1 cellular context compared by ENCODE assay signal in genomic region chr2:43269074-43269572, GRCh38.
TF ChIP-seq lines count a peak whose summit lies in the region.

No MANE protein-coding gene starts in this region.

TF ChIP-seq in K562, 482 proteins besides CTCF, POLR2A, EP300 and RAD21 (continued from another document and continues in another):
- TF ChIP-seq, protein P1, sequence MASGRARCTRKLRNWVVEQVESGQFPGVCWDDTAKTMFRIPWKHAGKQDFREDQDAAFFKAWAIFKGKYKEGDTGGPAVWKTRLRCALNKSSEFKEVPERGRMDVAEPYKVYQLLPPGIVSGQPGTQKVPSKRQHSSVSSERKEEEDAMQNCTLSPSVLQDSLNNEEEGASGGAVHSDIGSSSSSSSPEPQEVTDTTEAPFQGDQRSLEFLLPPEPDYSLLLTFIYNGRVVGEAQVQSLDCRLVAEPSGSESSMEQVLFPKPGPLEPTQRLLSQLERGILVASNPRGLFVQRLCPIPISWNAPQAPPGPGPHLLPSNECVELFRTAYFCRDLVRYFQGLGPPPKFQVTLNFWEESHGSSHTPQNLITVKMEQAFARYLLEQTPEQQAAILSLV (tag; IDR thresholded peaks at IDR 0.05) = no peak
- TF ChIP-seq, protein P2, sequence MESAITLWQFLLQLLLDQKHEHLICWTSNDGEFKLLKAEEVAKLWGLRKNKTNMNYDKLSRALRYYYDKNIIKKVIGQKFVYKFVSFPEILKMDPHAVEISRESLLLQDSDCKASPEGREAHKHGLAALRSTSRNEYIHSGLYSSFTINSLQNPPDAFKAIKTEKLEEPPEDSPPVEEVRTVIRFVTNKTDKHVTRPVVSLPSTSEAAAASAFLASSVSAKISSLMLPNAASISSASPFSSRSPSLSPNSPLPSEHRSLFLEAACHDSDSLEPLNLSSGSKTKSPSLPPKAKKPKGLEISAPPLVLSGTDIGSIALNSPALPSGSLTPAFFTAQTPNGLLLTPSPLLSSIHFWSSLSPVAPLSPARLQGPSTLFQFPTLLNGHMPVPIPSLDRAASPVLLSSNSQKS (CRISPR knock-in tag; IDR thresholded peaks at IDR 0.05) = no peak
- TF ChIP-seq U2AF1 (optimal IDR thresholded peaks at IDR 0.05; ENCODE audit: low read depth, low read length) = no peak
- TF ChIP-seq ZNF584 (CRISPR knock-in tag; IDR thresholded peaks at IDR 0.05; ENCODE audit: low read depth) = no peak
- TF ChIP-seq E2F4 (CRISPR knock-in tag; IDR thresholded peaks at IDR 0.05; ENCODE audit: low read depth) = no peak
- TF ChIP-seq PREB (CRISPR knock-in tag; IDR thresholded peaks at IDR 0.05) = no peak
- no peak for TF ChIP-seq SUPT5H (IDR thresholded peaks at IDR 0.05)
- TF ChIP-seq, protein P3, sequence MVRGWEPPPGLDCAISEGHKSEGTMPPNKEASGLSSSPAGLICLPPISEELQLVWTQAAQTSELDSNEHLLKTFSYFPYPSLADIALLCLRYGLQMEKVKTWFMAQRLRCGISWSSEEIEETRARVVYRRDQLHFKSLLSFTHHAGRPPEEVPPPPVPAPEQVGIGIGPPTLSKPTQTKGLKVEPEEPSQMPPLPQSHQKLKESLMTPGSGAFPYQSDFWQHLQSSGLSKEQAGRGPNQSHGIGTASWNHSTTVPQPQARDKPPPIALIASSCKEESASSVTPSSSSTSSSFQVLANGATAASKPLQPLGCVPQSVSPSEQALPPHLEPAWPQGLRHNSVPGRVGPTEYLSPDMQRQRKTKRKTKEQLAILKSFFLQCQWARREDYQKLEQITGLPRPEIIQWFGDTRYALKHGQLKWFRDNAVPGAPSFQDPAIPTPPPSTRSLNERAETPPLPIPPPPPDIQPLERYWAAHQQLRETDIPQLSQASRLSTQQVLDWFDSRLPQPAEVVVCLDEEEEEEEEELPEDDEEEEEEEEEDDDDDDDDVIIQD (CRISPR knock-in tag; IDR thresholded peaks at IDR 0.05) = no peak
- TF ChIP-seq CBFA2T3 (IDR thresholded peaks at IDR 0.05) = peak; percentile 65; the same call in 1 of the 2 replicates
- no peak for TF ChIP-seq TCF7 (IDR thresholded peaks at IDR 0.05; ENCODE audit: borderline replicate concordance)
- no peak for TF ChIP-seq HDAC8 (tag; IDR thresholded peaks at IDR 0.05)
- TF ChIP-seq TCF3 (CRISPR knock-in tag; IDR thresholded peaks at IDR 0.05) = peak; percentile 60; the same call in 1 of the 2 replicates
- no peak for TF ChIP-seq MCM5 (IDR thresholded peaks at IDR 0.05; ENCODE audit: low read depth)
- TF ChIP-seq SAFB2 (IDR thresholded peaks at IDR 0.05; ENCODE audit: borderline replicate concordance, low read depth, low read length, severe bottlenecking) = no peak
- TF ChIP-seq POU5F1 (IDR thresholded peaks at IDR 0.05; ENCODE audit: borderline replicate concordance, low read depth, low read length, partially characterized antibody) = no peak
- no peak for TF ChIP-seq AFF1 (IDR thresholded peaks at IDR 0.05; ENCODE audit: low read depth in 1 of 2, partially characterized antibody in 2 of 2)
- TF ChIP-seq MCM3 (IDR thresholded peaks at IDR 0.05) = no peak
- no peak for TF ChIP-seq JUNB (CRISPR knock-in tag; conservative IDR thresholded peaks at IDR 0.05)
- TF ChIP-seq RBBP5 (IDR thresholded peaks at IDR 0.05; ENCODE audit: borderline replicate concordance, insufficient read depth, low read length, poor library complexity, severe bottlenecking) = no peak
- no peak for TF ChIP-seq ZNF75A (CRISPR knock-in tag; IDR thresholded peaks at IDR 0.05)
- no peak for TF ChIP-seq FUS (optimal IDR thresholded peaks at IDR 0.05; ENCODE audit: low read depth, low read length)
- TF ChIP-seq MYNN (IDR thresholded peaks at IDR 0.05) = 0 out of 2 replicates have a peak, but pooled peaks have one; percentile 61
- no peak for TF ChIP-seq MYNN (CRISPR knock-in tag; IDR thresholded peaks at IDR 0.05)
- TF ChIP-seq, protein P4, sequence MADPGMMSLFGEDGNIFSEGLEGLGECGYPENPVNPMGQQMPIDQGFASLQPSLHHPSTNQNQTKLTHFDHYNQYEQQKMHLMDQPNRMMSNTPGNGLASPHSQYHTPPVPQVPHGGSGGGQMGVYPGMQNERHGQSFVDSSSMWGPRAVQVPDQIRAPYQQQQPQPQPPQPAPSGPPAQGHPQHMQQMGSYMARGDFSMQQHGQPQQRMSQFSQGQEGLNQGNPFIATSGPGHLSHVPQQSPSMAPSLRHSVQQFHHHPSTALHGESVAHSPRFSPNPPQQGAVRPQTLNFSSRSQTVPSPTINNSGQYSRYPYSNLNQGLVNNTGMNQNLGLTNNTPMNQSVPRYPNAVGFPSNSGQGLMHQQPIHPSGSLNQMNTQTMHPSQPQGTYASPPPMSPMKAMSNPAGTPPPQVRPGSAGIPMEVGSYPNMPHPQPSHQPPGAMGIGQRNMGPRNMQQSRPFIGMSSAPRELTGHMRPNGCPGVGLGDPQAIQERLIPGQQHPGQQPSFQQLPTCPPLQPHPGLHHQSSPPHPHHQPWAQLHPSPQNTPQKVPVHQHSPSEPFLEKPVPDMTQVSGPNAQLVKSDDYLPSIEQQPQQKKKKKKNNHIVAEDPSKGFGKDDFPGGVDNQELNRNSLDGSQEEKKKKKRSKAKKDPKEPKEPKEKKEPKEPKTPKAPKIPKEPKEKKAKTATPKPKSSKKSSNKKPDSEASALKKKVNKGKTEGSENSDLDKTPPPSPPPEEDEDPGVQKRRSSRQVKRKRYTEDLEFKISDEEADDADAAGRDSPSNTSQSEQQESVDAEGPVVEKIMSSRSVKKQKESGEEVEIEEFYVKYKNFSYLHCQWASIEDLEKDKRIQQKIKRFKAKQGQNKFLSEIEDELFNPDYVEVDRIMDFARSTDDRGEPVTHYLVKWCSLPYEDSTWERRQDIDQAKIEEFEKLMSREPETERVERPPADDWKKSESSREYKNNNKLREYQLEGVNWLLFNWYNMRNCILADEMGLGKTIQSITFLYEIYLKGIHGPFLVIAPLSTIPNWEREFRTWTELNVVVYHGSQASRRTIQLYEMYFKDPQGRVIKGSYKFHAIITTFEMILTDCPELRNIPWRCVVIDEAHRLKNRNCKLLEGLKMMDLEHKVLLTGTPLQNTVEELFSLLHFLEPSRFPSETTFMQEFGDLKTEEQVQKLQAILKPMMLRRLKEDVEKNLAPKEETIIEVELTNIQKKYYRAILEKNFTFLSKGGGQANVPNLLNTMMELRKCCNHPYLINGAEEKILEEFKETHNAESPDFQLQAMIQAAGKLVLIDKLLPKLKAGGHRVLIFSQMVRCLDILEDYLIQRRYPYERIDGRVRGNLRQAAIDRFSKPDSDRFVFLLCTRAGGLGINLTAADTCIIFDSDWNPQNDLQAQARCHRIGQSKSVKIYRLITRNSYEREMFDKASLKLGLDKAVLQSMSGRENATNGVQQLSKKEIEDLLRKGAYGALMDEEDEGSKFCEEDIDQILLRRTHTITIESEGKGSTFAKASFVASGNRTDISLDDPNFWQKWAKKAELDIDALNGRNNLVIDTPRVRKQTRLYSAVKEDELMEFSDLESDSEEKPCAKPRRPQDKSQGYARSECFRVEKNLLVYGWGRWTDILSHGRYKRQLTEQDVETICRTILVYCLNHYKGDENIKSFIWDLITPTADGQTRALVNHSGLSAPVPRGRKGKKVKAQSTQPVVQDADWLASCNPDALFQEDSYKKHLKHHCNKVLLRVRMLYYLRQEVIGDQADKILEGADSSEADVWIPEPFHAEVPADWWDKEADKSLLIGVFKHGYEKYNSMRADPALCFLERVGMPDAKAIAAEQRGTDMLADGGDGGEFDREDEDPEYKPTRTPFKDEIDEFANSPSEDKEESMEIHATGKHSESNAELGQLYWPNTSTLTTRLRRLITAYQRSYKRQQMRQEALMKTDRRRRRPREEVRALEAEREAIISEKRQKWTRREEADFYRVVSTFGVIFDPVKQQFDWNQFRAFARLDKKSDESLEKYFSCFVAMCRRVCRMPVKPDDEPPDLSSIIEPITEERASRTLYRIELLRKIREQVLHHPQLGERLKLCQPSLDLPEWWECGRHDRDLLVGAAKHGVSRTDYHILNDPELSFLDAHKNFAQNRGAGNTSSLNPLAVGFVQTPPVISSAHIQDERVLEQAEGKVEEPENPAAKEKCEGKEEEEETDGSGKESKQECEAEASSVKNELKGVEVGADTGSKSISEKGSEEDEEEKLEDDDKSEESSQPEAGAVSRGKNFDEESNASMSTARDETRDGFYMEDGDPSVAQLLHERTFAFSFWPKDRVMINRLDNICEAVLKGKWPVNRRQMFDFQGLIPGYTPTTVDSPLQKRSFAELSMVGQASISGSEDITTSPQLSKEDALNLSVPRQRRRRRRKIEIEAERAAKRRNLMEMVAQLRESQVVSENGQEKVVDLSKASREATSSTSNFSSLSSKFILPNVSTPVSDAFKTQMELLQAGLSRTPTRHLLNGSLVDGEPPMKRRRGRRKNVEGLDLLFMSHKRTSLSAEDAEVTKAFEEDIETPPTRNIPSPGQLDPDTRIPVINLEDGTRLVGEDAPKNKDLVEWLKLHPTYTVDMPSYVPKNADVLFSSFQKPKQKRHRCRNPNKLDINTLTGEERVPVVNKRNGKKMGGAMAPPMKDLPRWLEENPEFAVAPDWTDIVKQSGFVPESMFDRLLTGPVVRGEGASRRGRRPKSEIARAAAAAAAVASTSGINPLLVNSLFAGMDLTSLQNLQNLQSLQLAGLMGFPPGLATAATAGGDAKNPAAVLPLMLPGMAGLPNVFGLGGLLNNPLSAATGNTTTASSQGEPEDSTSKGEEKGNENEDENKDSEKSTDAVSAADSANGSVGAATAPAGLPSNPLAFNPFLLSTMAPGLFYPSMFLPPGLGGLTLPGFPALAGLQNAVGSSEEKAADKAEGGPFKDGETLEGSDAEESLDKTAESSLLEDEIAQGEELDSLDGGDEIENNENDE (IDR thresholded peaks at IDR 0.05; ENCODE audit: low read depth, low read length) = no peak
- no peak for TF ChIP-seq ZNF79 (CRISPR knock-in tag; IDR thresholded peaks at IDR 0.05; ENCODE audit: low read depth)
- TF ChIP-seq CREM (IDR thresholded peaks at IDR 0.05; ENCODE audit: low read depth) = peak; percentile 47
- TF ChIP-seq MEIS2 (IDR thresholded peaks at IDR 0.05; ENCODE audit: partially characterized antibody) = no peak
- no peak for TF ChIP-seq ARID3A (IDR thresholded peaks at IDR 0.05; ENCODE audit: borderline replicate concordance, low read depth, low read length)
- TF ChIP-seq SMARCA5 (IDR thresholded peaks at IDR 0.05) = no peak
- no peak for TF ChIP-seq SREBF2 (CRISPR knock-in tag; IDR thresholded peaks at IDR 0.05)
- TF ChIP-seq RFX5 (IDR thresholded peaks at IDR 0.05; ENCODE audit: low read depth, low read length) = no peak
- TF ChIP-seq, protein P5, sequence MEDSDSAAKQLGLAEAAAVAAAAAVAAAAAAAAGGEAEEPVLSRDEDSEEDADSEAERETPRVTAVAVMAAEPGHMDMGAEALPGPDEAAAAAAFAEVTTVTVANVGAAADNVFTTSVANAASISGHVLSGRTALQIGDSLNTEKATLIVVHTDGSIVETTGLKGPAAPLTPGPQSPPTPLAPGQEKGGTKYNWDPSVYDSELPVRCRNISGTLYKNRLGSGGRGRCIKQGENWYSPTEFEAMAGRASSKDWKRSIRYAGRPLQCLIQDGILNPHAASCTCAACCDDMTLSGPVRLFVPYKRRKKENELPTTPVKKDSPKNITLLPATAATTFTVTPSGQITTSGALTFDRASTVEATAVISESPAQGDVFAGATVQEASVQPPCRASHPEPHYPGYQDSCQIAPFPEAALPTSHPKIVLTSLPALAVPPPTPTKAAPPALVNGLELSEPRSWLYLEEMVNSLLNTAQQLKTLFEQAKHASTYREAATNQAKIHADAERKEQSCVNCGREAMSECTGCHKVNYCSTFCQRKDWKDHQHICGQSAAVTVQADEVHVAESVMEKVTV (CRISPR knock-in tag; IDR thresholded peaks at IDR 0.05) = no peak
- TF ChIP-seq SNIP1 (IDR thresholded peaks at IDR 0.05; ENCODE audit: low read depth) = no peak
